In the genomic region with DNA sequence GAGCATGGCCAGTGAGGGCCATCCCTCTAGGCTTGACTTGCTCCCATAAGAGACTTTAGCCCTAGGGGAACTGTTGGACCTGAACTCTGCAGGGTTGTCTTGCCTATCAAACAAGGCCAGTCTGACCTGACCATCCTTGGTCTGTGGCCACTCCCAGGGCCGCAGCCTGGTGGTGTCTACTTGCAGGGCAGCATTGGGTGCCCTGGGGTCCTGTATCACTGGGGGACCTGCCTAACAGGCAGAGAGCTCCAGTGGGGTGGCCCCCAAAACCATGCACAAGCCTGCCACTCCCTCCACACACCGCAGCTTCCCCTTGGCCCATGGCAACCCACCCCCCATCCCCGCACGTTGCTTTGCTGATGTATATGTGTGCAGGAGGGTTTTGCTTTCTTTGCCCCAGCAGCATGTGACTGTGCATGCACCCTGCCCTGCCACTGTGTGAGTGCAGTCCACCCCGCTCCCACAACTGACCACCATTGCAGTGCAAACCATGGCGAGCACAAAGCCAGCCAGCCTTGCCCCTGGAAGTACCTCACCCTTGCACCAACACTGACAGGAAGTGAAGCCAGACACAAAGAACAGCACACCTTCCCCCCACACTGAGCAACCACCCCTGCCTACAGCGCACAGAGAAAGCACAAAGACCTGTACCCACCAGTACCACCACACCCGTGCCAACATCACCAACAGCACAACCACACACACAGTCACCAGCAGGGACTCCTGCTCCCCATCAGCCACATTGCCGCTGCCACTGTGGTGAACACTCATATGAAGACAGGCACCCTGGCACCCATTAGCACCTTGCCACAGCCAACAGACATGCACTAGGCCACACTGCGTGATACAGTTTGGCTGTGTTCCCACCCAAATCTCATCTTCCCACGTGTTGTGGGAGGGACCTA, we compare ENCODE assay signal across 20 cellular contexts.
A peak's percentile ranks its signal among the peaks of the same experiment; 100 is the strongest.
DNase-seq lines count a peak whose midpoint lies in the region; ATAC-seq and TF ChIP-seq lines count a peak whose summit lies in the region.
"Had no signal": no experiment of that assay in that cellular context is flagged by ENCODE, and none has a peak within 500 bp of the region (broad histone marks: within the 10 kb centered on the region; RNA-seq: fewer than 3 reads in every experiment).

No MANE protein-coding gene starts in this region.

- peaks cover 49% of the 10 kb centered on the region for H3K36me3 Mint-ChIP-seq in CD4-positive, alpha-beta T cell (ENCODE audit: low read depth)
- peaks cover 22% of the 10 kb centered on the region for H3K36me3 Mint-ChIP-seq in CD8-positive, alpha-beta T cell
- peaks cover 21% of the 10 kb centered on the region for H3K36me3 Mint-ChIP-seq in activated naive CD8-positive, alpha-beta T cell
- H3K36me3 Mint-ChIP-seq in naive thymus-derived CD8-positive, alpha-beta T cell, result peaks cover 5 to 12% (median 11%) of the 10 kb centered on the region in 3 donors
- H3K36me3 Mint-ChIP-seq in activated T-helper 1 cell treated with anti-CD3 and anti-CD28 coated beads, Interleukin-12 subunit alpha, Interleukin-12 subunit beta, Interleukin-2, Interleukin-4 antibody, amounts not matched to agents 30 ng/mL and 10 ng/mL and 1 ng/mL, durations not matched to agents 14 hours and 24 hours and 36 hours (ENCODE audit: low read depth), result peaks cover 11% of the 10 kb centered on the region

- intact Hi-C loops in CD4-positive, alpha-beta T cell (cut with DNase I, micrococcal nuclease), result no loop called here
- intact Hi-C loops in CD8-positive, alpha-beta T cell (cut with DNase I, micrococcal nuclease), result no loop called here
- intact Hi-C loops in activated T-helper 1 cell treated with anti-CD3 and anti-CD28 coated beads, Interleukin-12 subunit alpha, Interleukin-12 subunit beta, Interleukin-2, Interleukin-4 antibody, amounts not matched to agents 30 ng/mL and 10 ng/mL and 1 ng/mL, durations not matched to agents 14 hours and 24 hours and 36 hours (cut with micrococcal nuclease), result no loop called here
- intact Hi-C loops in left colon (cut with DNase I, micrococcal nuclease), result no loop called here

- ATAC-seq in CD4-positive, alpha-beta T cell (ENCODE audit: poor library complexity), result peak; percentile 63
- ATAC-seq in CD8-positive, alpha-beta T cell, result peak; percentile 61
- ATAC-seq in naive thymus-derived CD8-positive, alpha-beta T cell, result peak; percentile 46 to 74
- ATAC-seq in left colon, result no peak
- ATAC-seq: foreskin keratinocyte, Right ventricle myocardium inferior had no signal

- no peaks in the 10 kb centered on the region for H3K36me3 ChIP-seq in CD8-positive, alpha-beta T cell (ENCODE audit: insufficient read depth, low read length)
- H3K36me3 ChIP-seq: transverse colon had no signal

- H3K9me3 ChIP-seq in CD4-positive, alpha-beta T cell (ENCODE audit: control insufficient read depth, low read length), result no peaks in the 10 kb centered on the region
- H3K9me3 ChIP-seq in CD8-positive, alpha-beta T cell (ENCODE audit: low read length), result no peaks in the 10 kb centered on the region
- H3K9me3 ChIP-seq: transverse colon had no signal

- H3K4me1 Mint-ChIP-seq in CD4-positive, alpha-beta T cell (ENCODE audit: low read depth), result peaks cover 60% of the 10 kb centered on the region
- peaks cover 51% of the 10 kb centered on the region for H3K4me1 Mint-ChIP-seq in CD8-positive, alpha-beta T cell (ENCODE audit: low read depth)
- peaks cover 50% of the 10 kb centered on the region for H3K4me1 Mint-ChIP-seq in activated naive CD8-positive, alpha-beta T cell (ENCODE audit: low read depth)
- peaks cover 30 to 53% (median 49%) of the 10 kb centered on the region in 4 donors for H3K4me1 Mint-ChIP-seq in naive thymus-derived CD8-positive, alpha-beta T cell
- H3K4me1 Mint-ChIP-seq in activated T-helper 1 cell treated with anti-CD3 and anti-CD28 coated beads, Interleukin-12 subunit alpha, Interleukin-12 subunit beta, Interleukin-2, Interleukin-4 antibody, amounts not matched to agents 30 ng/mL and 10 ng/mL and 1 ng/mL, durations not matched to agents 14 hours and 24 hours and 36 hours (ENCODE audit: low read depth), result peaks cover 27% of the 10 kb centered on the region

- peaks cover 10% of the 10 kb centered on the region for H3K9me3 Mint-ChIP-seq in CD4-positive, alpha-beta T cell
- peaks cover 10% of the 10 kb centered on the region for H3K9me3 Mint-ChIP-seq in CD8-positive, alpha-beta T cell
- peaks cover 4% of the 10 kb centered on the region for H3K9me3 Mint-ChIP-seq in activated naive CD8-positive, alpha-beta T cell (ENCODE audit: low read depth)
- peaks cover 0 to 21% (median 11%) of the 10 kb centered on the region in 9 donors for H3K9me3 Mint-ChIP-seq in naive thymus-derived CD8-positive, alpha-beta T cell
- H3K9me3 Mint-ChIP-seq in activated T-helper 1 cell treated with anti-CD3 and anti-CD28 coated beads, Interleukin-12 subunit alpha, Interleukin-12 subunit beta, Interleukin-2, Interleukin-4 antibody, amounts not matched to agents 30 ng/mL and 10 ng/mL and 1 ng/mL, durations not matched to agents 14 hours and 24 hours and 36 hours, result peaks cover 25% of the 10 kb centered on the region

- no peak for TF ChIP-seq CTCF in CD4-positive, alpha-beta T cell (IDR thresholded peaks at IDR 0.05)
- no peak for TF ChIP-seq CTCF in CD8-positive, alpha-beta T cell (IDR thresholded peaks at IDR 0.05)

- no peak overlapping the region for H3K4me3 ChIP-seq in CD8-positive, alpha-beta T cell (ENCODE audit: low read depth, low read length)
- H3K4me3 ChIP-seq: transverse colon had no signal

- POLR2A ChIA-PET in CD4-positive, alpha-beta T cell (lab: Charles Lee), result interaction anchor here (0.5 to 0.6 kb wide), 2 partner anchors 150 to 194 kb away, joined by 3 read pairs; partner anchors contain the start of gene PCNP
- POLR2A ChIA-PET in CD8-positive, alpha-beta T cell (lab: Charles Lee), result no interaction called here
- POLR2A ChIA-PET in naive thymus-derived CD8-positive, alpha-beta T cell (lab: Charles Lee), result no interaction called here

- peak overlapping the region; percentile 64 for H3K27ac Mint-ChIP-seq in CD4-positive, alpha-beta T cell
- H3K27ac Mint-ChIP-seq in CD8-positive, alpha-beta T cell, result peak overlapping the region; percentile 46
- H3K27ac Mint-ChIP-seq in activated naive CD8-positive, alpha-beta T cell, result peak overlapping the region; percentile 81
- peak overlapping the region in 9 of 10 donors; percentile 10 to 89 (median 84) for H3K27ac Mint-ChIP-seq in naive thymus-derived CD8-positive, alpha-beta T cell
- H3K27ac Mint-ChIP-seq in activated T-helper 1 cell treated with anti-CD3 and anti-CD28 coated beads, Interleukin-12 subunit alpha, Interleukin-12 subunit beta, Interleukin-2, Interleukin-4 antibody, amounts not matched to agents 30 ng/mL and 10 ng/mL and 1 ng/mL, durations not matched to agents 14 hours and 24 hours and 36 hours, result no peak overlapping the region
- H3K27ac Mint-ChIP-seq: activated T-helper 2 cell treated with anti-CD3 and anti-CD28 coated beads, Interferon-gamma antibody, Interleukin-2, Interleukin-4, amounts not matched to agents 10 μg/mL and 5 μg/mL and 100 μg/mL, durations not matched to agents 14 hours and 24 hours and 36 hours had no signal

- no peak overlapping the region for H3K27ac ChIP-seq in CD4-positive, alpha-beta T cell (ENCODE audit: low read depth, low read length)
- H3K27ac ChIP-seq in CD8-positive, alpha-beta T cell (ENCODE audit: low read depth, low read length), result no peak overlapping the region
- H3K27ac ChIP-seq: foreskin keratinocyte, transverse colon had no signal

- peaks cover 24% of the 10 kb centered on the region for H3K4me1 ChIP-seq in CD8-positive, alpha-beta T cell (ENCODE audit: insufficient read depth, low read length)
- H3K4me1 ChIP-seq: foreskin keratinocyte, transverse colon had no signal

- H3K27me3 ChIP-seq in CD4-positive, alpha-beta T cell (ENCODE audit: control insufficient read depth, insufficient read depth, low read length), result no peaks in the 10 kb centered on the region
- H3K27me3 ChIP-seq in CD8-positive, alpha-beta T cell (ENCODE audit: insufficient read depth, low read length), result no peaks in the 10 kb centered on the region
- H3K27me3 ChIP-seq: foreskin keratinocyte, transverse colon had no signal

- peak overlapping the region; percentile 26 for H3K4me3 Mint-ChIP-seq in CD4-positive, alpha-beta T cell
- no peak overlapping the region for H3K4me3 Mint-ChIP-seq in CD8-positive, alpha-beta T cell
- peak overlapping the region; percentile 44 for H3K4me3 Mint-ChIP-seq in activated naive CD8-positive, alpha-beta T cell
- peak overlapping the region in 9 of 10 donors; percentile 1 to 85 (median 68) for H3K4me3 Mint-ChIP-seq in naive thymus-derived CD8-positive, alpha-beta T cell
- H3K4me3 Mint-ChIP-seq in activated T-helper 1 cell treated with anti-CD3 and anti-CD28 coated beads, Interleukin-12 subunit alpha, Interleukin-12 subunit beta, Interleukin-2, Interleukin-4 antibody, amounts not matched to agents 30 ng/mL and 10 ng/mL and 1 ng/mL, durations not matched to agents 14 hours and 24 hours and 36 hours, result no peak overlapping the region

- DNase-seq in CD4-positive, alpha-beta T cell, result peak in 1 of 10 experiments; percentile 1
- peak in 1 of 7 experiments; percentile 34 for DNase-seq in CD8-positive, alpha-beta T cell
- DNase-seq in naive thymus-derived CD8-positive, alpha-beta T cell, result peak in 3 of 10 donors; percentile 7 to 24 (median 8)
- no peak for DNase-seq in activated T-helper 1 cell treated with anti-CD3 and anti-CD28 coated beads, Interleukin-12 subunit alpha, Interleukin-12 subunit beta, Interleukin-2, Interleukin-4 antibody, amounts not matched to agents 30 ng/mL and 10 ng/mL and 1 ng/mL, durations not matched to agents 14 hours and 24 hours and 36 hours (ENCODE audit: low spot score)
- no peak for DNase-seq in left colon
- DNase-seq in HuH-7.5 (ENCODE audit: low spot score), result no peak
- DNase-seq: Calu3; central memory CD4-positive, alpha-beta T cell; erythroblast; foreskin keratinocyte; hypothalamus; mammary epithelial cell; MV-4-11; naive B cell; NCI-H1694 treated with DMSO at 0.1 percent for 48 hours; stimulated activated naive CD4-positive, alpha-beta T cell treated with Interleukin-2 at 50 U/mL for 16 hours; transverse colon had no signal

- H3K27me3 Mint-ChIP-seq in CD4-positive, alpha-beta T cell, result no peaks in the 10 kb centered on the region
- no peaks in the 10 kb centered on the region for H3K27me3 Mint-ChIP-seq in CD8-positive, alpha-beta T cell (ENCODE audit: low read depth)
- no peaks in the 10 kb centered on the region for H3K27me3 Mint-ChIP-seq in activated naive CD8-positive, alpha-beta T cell
- no peaks in the 10 kb centered on the region for H3K27me3 Mint-ChIP-seq in naive thymus-derived CD8-positive, alpha-beta T cell
- H3K27me3 Mint-ChIP-seq in activated T-helper 1 cell treated with anti-CD3 and anti-CD28 coated beads, Interleukin-12 subunit alpha, Interleukin-12 subunit beta, Interleukin-2, Interleukin-4 antibody, amounts not matched to agents 30 ng/mL and 10 ng/mL and 1 ng/mL, durations not matched to agents 14 hours and 24 hours and 36 hours (ENCODE audit: insufficient read depth), result no peaks in the 10 kb centered on the region
- H3K27me3 Mint-ChIP-seq: naive B cell had no signal

- CTCF ChIA-PET in CD4-positive, alpha-beta T cell (lab: Charles Lee), result no interaction called here
- CTCF ChIA-PET in CD8-positive, alpha-beta T cell (lab: Charles Lee), result no interaction called here

Comparison
In these comparisons a context has a peak if more than half of its experiments do, and no peak if none do; other contexts are left out.
1. H3K4me3 Mint-ChIP-seq: peak in CD4-positive, alpha-beta T cell (single experiment), activated naive CD8-positive, alpha-beta T cell (single experiment) and naive thymus-derived CD8-positive, alpha-beta T cell (9 of 10); none in CD8-positive, alpha-beta T cell (single experiment) and activated T-helper 1 cell treated with anti-CD3 and anti-CD28 coated beads, Interleukin-12 subunit alpha, Interleukin-12 subunit beta, Interleukin-2, Interleukin-4 antibody, amounts not matched to agents 30 ng/mL and 10 ng/mL and 1 ng/mL, durations not matched to agents 14 hours and 24 hours and 36 hours (single experiment).